ENCODE assay signal across 13 cellular contexts in genomic region chr3:129559565-129560079, GRCh38. TPM values are rescaled to one million over a fixed set of nuclear protein-coding genes. Genes with fewer than 3 reads are reported as not detected.
DNase-seq lines count a peak whose midpoint lies in the region; ATAC-seq and TF ChIP-seq lines count a peak whose summit lies in the region.
"Had no signal": no experiment of that assay in that cellular context is flagged by ENCODE, and none has a peak within 500 bp of the region (broad histone marks: within the 10 kb centered on the region; RNA-seq: fewer than 3 reads in every experiment).

No MANE protein-coding gene starts in this region.

- CTCF ChIA-PET in PC-9 (lab: Charles Lee): no interaction called here

- H3K4me2 ChIP-seq in PC-9 (0 out of 2 replicates have a peak overlapping the region, but pooled peaks have one; percentile 46), skeletal muscle satellite cell (ENCODE audit: low read length) (peak overlapping the region; percentile 64)

- H3F3A ChIP-seq in PC-9 (ENCODE audit: insufficient read depth, low read depth): peaks cover 8% of the 10 kb centered on the region; the same call in 1 of the 2 replicates

- intact Hi-C loops in PC-9 (cut with micrococcal nuclease; ENCODE audit: unreplicated experiment): no loop called here

- H3K4me3 ChIP-seq in ACC112 (ENCODE audit: low read depth, low read length) (0 out of 2 replicates have a peak overlapping the region, but pooled peaks have one; percentile 10), PC-9 (no peak overlapping the region), gastroesophageal sphincter (no peak overlapping the region), skeletal muscle satellite cell (ENCODE audit: low read length) (peak overlapping the region; percentile 68)

- no peak for TF ChIP-seq EP300 in gastroesophageal sphincter (IDR thresholded peaks at IDR 0.05)

- H3K9me3 ChIP-seq in PC-9 (ENCODE audit: insufficient read depth, low read depth) (no peaks in the 10 kb centered on the region), gastroesophageal sphincter (no peaks in the 10 kb centered on the region), skeletal muscle satellite cell (replicated peaks; ENCODE audit: low read length) (no peaks in the 10 kb centered on the region)

- no peaks in the 10 kb centered on the region for H3K79me2 ChIP-seq in ACC112 (ENCODE audit: control insufficient read depth, insufficient read depth, low read length, unreplicated experiment)
- H3K79me2 ChIP-seq in PC-9 (ENCODE audit: low read depth): no peaks in the 10 kb centered on the region

- TF ChIP-seq CTCF in PC-9 (conservative IDR thresholded peaks at IDR 0.05): no peak
- TF ChIP-seq CTCF in gastroesophageal sphincter (IDR thresholded peaks at IDR 0.05): no peak

- peak overlapping the region; percentile 70 for H3K9ac ChIP-seq in skeletal muscle satellite cell (ENCODE audit: low read depth, low read length)

- peaks cover 10% of the 10 kb centered on the region; the same call in 1 of the 2 replicates for H3K36me3 ChIP-seq in ACC112 (ENCODE audit: insufficient read depth, low read length)
- H3K36me3 ChIP-seq in PC-9 (ENCODE audit: low read depth): no peaks in the 10 kb centered on the region
- H3K36me3 ChIP-seq in gastroesophageal sphincter: peaks cover 0 to 80% of the 10 kb centered on the region in 2 donors
- peaks cover 55% of the 10 kb centered on the region for H3K36me3 ChIP-seq in skeletal muscle satellite cell (ENCODE audit: insufficient read depth, low read length)

- H2AFZ ChIP-seq in ACC112 (ENCODE audit: low read length, unreplicated experiment) (no peak overlapping the region), PC-9 (no peak overlapping the region)

- no peaks in the 10 kb centered on the region for H3K9me2 ChIP-seq in PC-9 (ENCODE audit: insufficient read depth)

- no peak for TF ChIP-seq POLR2A in gastroesophageal sphincter (IDR thresholded peaks at IDR 0.05)

- WGBS in gastroesophageal sphincter (ENCODE audit: low coverage in 1 of 2), 2 donors: no CpG with 5 or more reads among the region's 20 CpGs

- POLR2A ChIA-PET in PC-9 (lab: Charles Lee; ENCODE audit: unreplicated experiment): no interaction called here

- H3K27me3 ChIP-seq in ACC112 (ENCODE audit: insufficient read depth, low read length): no peaks in the 10 kb centered on the region
- H3K27me3 ChIP-seq in PC-9 (ENCODE audit: insufficient read depth, low read depth): no peaks in the 10 kb centered on the region
- H3K27me3 ChIP-seq in gastroesophageal sphincter: no peaks in the 10 kb centered on the region
- H3K27me3 ChIP-seq in skeletal muscle satellite cell (ENCODE audit: control insufficient read depth, insufficient read depth, low read length): no peaks in the 10 kb centered on the region

- H3K27ac ChIP-seq in ACC112 (ENCODE audit: low read depth, low read length): peak overlapping the region; percentile 56
- H3K27ac ChIP-seq in PC-9: no peak overlapping the region
- H3K27ac ChIP-seq in gastroesophageal sphincter: peak overlapping the region in 3 of 4 donors; percentile 82 to 88 (median 82)

- H3K4me1 ChIP-seq in ACC112 (ENCODE audit: control insufficient read depth, insufficient read depth, low read length, unreplicated experiment): peaks cover 53% of the 10 kb centered on the region
- H3K4me1 ChIP-seq in PC-9 (replicated peaks; ENCODE audit: insufficient read depth): peaks cover 28% of the 10 kb centered on the region
- peaks cover 0 to 87% (median 44%) of the 10 kb centered on the region in 3 donors for H3K4me1 ChIP-seq in gastroesophageal sphincter
- H3K4me1 ChIP-seq in skeletal muscle satellite cell (ENCODE audit: control insufficient read depth, insufficient read depth, low read length): peaks cover 74% of the 10 kb centered on the region

- no peaks in the 10 kb centered on the region for H4K20me1 ChIP-seq in PC-9 (ENCODE audit: insufficient read depth)

- DNase-seq in PC-9 (no peak), A172 (ENCODE audit: low spot score) (no peak)
- no peak for DNase-seq in stimulated activated CD8-positive, alpha-beta memory T cell treated with anti-CD3 and anti-CD28 coated beads, Interleukin-4, amount 100 ng/mL, for 48 hours
- DNase-seq: activated CD8-positive, alpha-beta memory T cell treated with anti-CD3 and anti-CD28 coated beads for 24 hours; activated effector memory CD4-positive, alpha-beta T cell treated with Interleukin-2 at 50 U/mL for 16 hours; anterior cingulate cortex had no signal

- ATAC-seq in gastroesophageal sphincter (no peak), HG02938 (IDR thresholded peaks at IDR 0.05; ENCODE audit: unreplicated experiment) (no peak), HG03196 (IDR thresholded peaks at IDR 0.05; ENCODE audit: unreplicated experiment) (no peak)

- BruUV-seq in PC-9 (replicated peaks; lab: Mats Ljungman, UMichigan): no TSS peak

RNA-seq across cellular contexts. Expression of gene H1-8, which starts 16.6 kb away (rescaled TPM):
- total RNA-seq in PC-9 (2021) (not detected in 2 replicates), gastroesophageal sphincter (not detected)
- total RNA-seq in skeletal muscle satellite cell (2012; rRNA removed): not detected in 2 replicates
- not detected in 2 replicates for total RNA-seq in A172 (2014; rRNA removed; shearing (Covaris generic))
- total RNA-seq: LHCN-M2, lower leg skin had no signal

RNA-seq across cellular contexts. Expression of gene RHO, which starts 31.2 kb away (rescaled TPM):
- total RNA-seq in PC-9 (2021): not detected in 2 replicates
- total RNA-seq in gastroesophageal sphincter: not detected
- not detected in 2 replicates for total RNA-seq in skeletal muscle satellite cell (2012; rRNA removed)
- not detected in 2 replicates for total RNA-seq in A172 (2014; rRNA removed; shearing (Covaris generic))
- total RNA-seq: LHCN-M2, lower leg skin had no signal

RNA-seq across cellular contexts. Expression of gene PLXND1, which starts 46.9 kb away (rescaled TPM):
- total RNA-seq in PC-9 (2021) (44.4 and 50.4 TPM in 2 replicates), gastroesophageal sphincter (10 to 100 TPM; 45.0 to 77.9 (median 61.5) TPM)
- 41.7 and 52.2 TPM in 2 replicates for total RNA-seq in skeletal muscle satellite cell (2012; rRNA removed)
- 210 and 219 TPM in 2 replicates for total RNA-seq in A172 (2014; rRNA removed; shearing (Covaris generic))

Comparison
In these comparisons a context has a peak if more than half of its experiments do, and no peak if none do; other contexts are left out.
1. H3K4me3 ChIP-seq: peak in ACC112 (single experiment) and skeletal muscle satellite cell (single experiment); none in PC-9 (single experiment) and gastroesophageal sphincter (0 of 2).